In the genomic region with DNA sequence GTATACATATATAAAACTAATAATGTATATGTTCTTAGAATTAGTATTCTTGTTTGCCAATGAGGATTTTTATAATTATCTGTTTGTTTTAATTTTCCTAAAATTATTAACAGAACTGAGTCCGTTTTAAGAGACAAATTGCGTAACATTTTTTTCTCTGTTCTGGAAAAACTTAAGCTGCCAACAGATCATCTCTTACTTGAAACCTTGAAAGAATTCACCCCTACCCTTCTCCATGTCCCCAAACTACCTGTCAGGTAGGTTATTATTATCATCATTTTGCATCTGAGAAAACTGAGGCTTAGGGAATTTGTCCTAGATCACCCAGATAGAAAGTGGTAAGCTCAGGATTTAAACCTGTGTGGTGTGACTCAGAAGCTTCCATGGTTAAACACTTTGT, we compare ENCODE assay signal across 24 cellular contexts. TPM values are rescaled to one million over a fixed set of nuclear protein-coding genes. Genes with fewer than 3 reads are reported as not detected.
"Had no signal": no experiment of that assay in that cellular context is flagged by ENCODE, and none has a peak within 500 bp of the region (broad histone marks: within the 10 kb centered on the region; RNA-seq: fewer than 3 reads in every experiment).

No MANE protein-coding gene starts in this region.

- H3K4me3 ChIP-seq: SJSA1, SK-N-MC had no signal

- H3K36me3 ChIP-seq: SJSA1 had no signal

- H3K27ac ChIP-seq: HL-60, SJSA1 had no signal

- FAIRE-seq: HTR-8/SVneo, RCC 7860 had no signal

- H3K4me1 ChIP-seq: SJSA1 had no signal

- H3K9me3 ChIP-seq: SJSA1 had no signal

- DNase-seq: KBM-7, MV-4-11, NCI-H1048, NCI-H1105, NCI-H1417, NCI-H1436 treated with DMSO at 0.1 percent for 48 hours, NCI-H1694, NCI-H187 treated with DMSO at 0.1 percent for 48 hours, NCI-H2029 treated with DMSO at 0.1 percent for 48 hours, NCI-H2227 treated with DMSO at 0.1 percent for 48 hours, NCI-H510A, NCI-H524 treated with DMSO at 0.1 percent for 48 hours, NCI-H69, NCI-H774, Right ventricle myocardium superior, RPMI8226, SIG-M5 had no signal

RNA-seq across cellular contexts. Expression of gene SLC5A4, which starts 14.7 kb away (rescaled TPM):
- total RNA-seq: LHCN-M2, MCF 10A, Right ventricle myocardium superior, SJSA1 had no signal

RNA-seq across cellular contexts. Expression of gene RFPL2, which starts 35.6 kb away (rescaled TPM):
- total RNA-seq: LHCN-M2, MCF 10A, Right ventricle myocardium superior, SJSA1 had no signal
